Comparison of ENCODE assay signal across 8 cellular contexts in the genomic region with DNA sequence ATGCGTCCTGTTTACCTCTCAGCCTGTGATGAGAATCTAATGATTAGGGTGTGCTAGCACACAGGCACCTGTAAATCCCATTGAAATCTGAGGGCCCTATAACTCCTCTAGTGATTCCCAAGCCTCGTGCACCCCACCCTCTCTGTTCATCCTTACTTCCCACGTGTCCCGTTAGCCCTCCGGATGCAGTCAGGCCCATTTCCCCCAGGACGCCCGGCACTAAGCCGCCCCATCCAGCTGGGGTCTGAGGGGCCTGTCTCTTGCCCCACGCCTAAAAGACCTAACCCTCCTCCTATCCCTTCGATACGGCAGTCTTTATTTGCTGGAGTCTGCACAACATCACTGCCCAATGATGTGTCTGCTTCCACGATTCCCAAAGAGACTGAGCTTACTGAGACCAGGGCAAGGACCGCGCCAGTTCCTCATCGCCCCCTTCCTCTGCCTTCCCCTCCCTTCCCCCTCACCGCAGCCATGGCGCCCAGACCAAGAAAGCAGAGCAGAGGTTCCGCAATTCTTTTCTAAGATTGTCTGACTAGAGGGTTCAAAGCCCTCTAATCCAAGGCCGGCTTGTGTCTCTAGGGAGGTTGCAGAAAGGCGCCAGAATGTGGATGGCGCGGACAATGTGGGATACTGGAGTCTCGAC. TPM values are rescaled to one million over a fixed set of nuclear protein-coding genes. Genes with fewer than 3 reads are reported as not detected.
DNase-seq lines count a peak whose midpoint lies in the region; ATAC-seq and TF ChIP-seq lines count a peak whose summit lies in the region.

No MANE protein-coding gene starts in this region.

- no peaks in the 10 kb centered on the region for H3K9me3 Mint-ChIP-seq in activated naive CD4-positive, alpha-beta T cell treated with anti-CD3 and anti-CD28 coated beads, Interleukin-2, amount 10 ng/mL, durations not matched to agents 7 days and 5 days
- H3K9me3 Mint-ChIP-seq in activated T-helper 2 cell treated with anti-CD3 and anti-CD28 coated beads, Interferon-gamma antibody, Interleukin-2, Interleukin-4, amounts not matched to agents 10 μg/mL and 5 μg/mL and 100 μg/mL, durations not matched to agents 14 hours and 24 hours and 36 hours, result no peaks in the 10 kb centered on the region

- dilution Hi-C loops in IMR-90 (cut with HindIII; ENCODE audit: low sequenced_read_pairs, unreplicated experiment), result no loop called here

- H3K14ac ChIP-seq in IMR-90 (replicated peaks; ENCODE audit: low read depth, low read length), result peak overlapping the region; percentile 96

- peak overlapping the region; percentile 77 for H2AK9ac ChIP-seq in IMR-90 (replicated peaks; ENCODE audit: low read depth, low read length, poor library complexity)

- intact Hi-C loops in IMR-90 (cut with micrococcal nuclease), result loop anchor here (2.0 kb wide), 1 partner anchor 30 kb away; no protein-coding TSS in a partner anchor
- intact Hi-C loops in activated T-helper 2 cell treated with anti-CD3 and anti-CD28 coated beads, Interferon-gamma antibody, Interleukin-2, Interleukin-4, amounts not matched to agents 10 μg/mL and 5 μg/mL and 100 μg/mL, durations not matched to agents 14 hours and 24 hours and 36 hours (cut with micrococcal nuclease), result no loop called here

- H3K36me3 ChIP-seq in IMR-90 (ENCODE audit: control insufficient read depth, insufficient read depth, low read length) (no peaks in the 10 kb centered on the region), smooth muscle cell (ENCODE audit: low read depth) (no peaks in the 10 kb centered on the region)

- H2AFZ ChIP-seq in IMR-90 (replicated peaks; ENCODE audit: low read length, poor library complexity) (peak overlapping the region; percentile 95), smooth muscle cell (ENCODE audit: low read depth) (peak overlapping the region; percentile 50)

- H3K27ac ChIP-seq in IMR-90 (ENCODE audit: insufficient read depth, low read length), result peak overlapping the region; percentile 50
- peak overlapping the region; percentile 57 for H3K27ac ChIP-seq in smooth muscle cell (ENCODE audit: low read depth)

- in situ Hi-C loops in IMR-90 (cut with MboI; ENCODE audit: low sequenced_read_pairs), result no loop called here

- H3K23ac ChIP-seq in IMR-90 (ENCODE audit: low read depth, low read length), result peak overlapping the region; percentile 95

- peaks cover 11% of the 10 kb centered on the region; the same call in 1 of the 2 replicates for H3K4me1 ChIP-seq in IMR-90 (ENCODE audit: control insufficient read depth, insufficient read depth, low read length)
- peaks cover 27% of the 10 kb centered on the region for H3K4me1 ChIP-seq in smooth muscle cell (ENCODE audit: low read depth)

- H3K79me1 ChIP-seq in IMR-90 (ENCODE audit: low read depth in 1 of 2, low read length in 2 of 2), result peaks cover 19 to 49% of the 10 kb centered on the region in 2 experiments

- H2BK20ac ChIP-seq in IMR-90 (ENCODE audit: low read depth, low read length), result peak overlapping the region; percentile 41; the same call in 1 of the 2 replicates

- peaks cover 19% of the 10 kb centered on the region for H3F3A ChIP-seq in smooth muscle cell (ENCODE audit: low read depth)

- H4K91ac ChIP-seq in IMR-90 (ENCODE audit: insufficient read depth, low read depth, low read length), result peak overlapping the region; percentile 85

- H3K27ac Mint-ChIP-seq in activated naive CD4-positive, alpha-beta T cell treated with anti-CD3 and anti-CD28 coated beads, Interleukin-2, amount 10 ng/mL, durations not matched to agents 7 days and 5 days, result peak overlapping the region; percentile 93
- peak overlapping the region; percentile 95 for H3K27ac Mint-ChIP-seq in activated T-helper 2 cell treated with anti-CD3 and anti-CD28 coated beads, Interferon-gamma antibody, Interleukin-2, Interleukin-4, amounts not matched to agents 10 μg/mL and 5 μg/mL and 100 μg/mL, durations not matched to agents 14 hours and 24 hours and 36 hours

- peak overlapping the region; percentile 90 for H3K4ac ChIP-seq in IMR-90 (ENCODE audit: low read depth, low read length)

- no peak for TF ChIP-seq RAD21 in IMR-90 (IDR thresholded peaks at IDR 0.05; ENCODE audit: low read length)

- peak overlapping the region; percentile 2 for H2BK5ac ChIP-seq in IMR-90 (ENCODE audit: low read depth, low read length, poor library complexity, severe bottlenecking)

- peak overlapping the region; percentile 89 for H3K4me3 Mint-ChIP-seq in activated naive CD4-positive, alpha-beta T cell treated with anti-CD3 and anti-CD28 coated beads, Interleukin-2, amount 10 ng/mL, durations not matched to agents 7 days and 5 days
- peak overlapping the region; percentile 97 for H3K4me3 Mint-ChIP-seq in activated T-helper 2 cell treated with anti-CD3 and anti-CD28 coated beads, Interferon-gamma antibody, Interleukin-2, Interleukin-4, amounts not matched to agents 10 μg/mL and 5 μg/mL and 100 μg/mL, durations not matched to agents 14 hours and 24 hours and 36 hours (ENCODE audit: low read depth)

- peak overlapping the region; percentile 79 to 99 for H4K8ac ChIP-seq in IMR-90 (ENCODE audit: low read depth in 2 of 2, low read length in 2 of 2)

- H4K20me1 ChIP-seq in IMR-90 (ENCODE audit: insufficient read depth, low read length), result peaks cover 23% of the 10 kb centered on the region; the same call in 1 of the 2 replicates
- peaks cover 33% of the 10 kb centered on the region for H4K20me1 ChIP-seq in smooth muscle cell (ENCODE audit: low read depth)

- WGBS in IMR-90 (ENCODE audit: extremely low coverage in 2 of 2, insufficient read length in 1 of 2), 2 experiments, result 39% methylated on average over 9 of the region's 23 CpGs; no CpG with 5 or more reads in 1 of the 2 experiments
- WGBS in smooth muscle cell (ENCODE audit: low lambda C conversion rate), result 10% methylated on average over 23 of the region's 23 CpGs

- H2BK120ac ChIP-seq in IMR-90 (ENCODE audit: low read depth, low read length), result peak overlapping the region; percentile 56

- H2AK5ac ChIP-seq in IMR-90 (ENCODE audit: low read depth, low read length), result peak overlapping the region; percentile 99

- H3K9me1 ChIP-seq in IMR-90 (ENCODE audit: insufficient read depth, low read length), result peaks cover 16% of the 10 kb centered on the region

- CTCF ChIA-PET in activated naive CD4-positive, alpha-beta T cell treated with anti-CD3 and anti-CD28 coated beads, Interleukin-2, amount 10 ng/mL, durations not matched to agents 7 days and 5 days (lab: Charles Lee), result interaction anchor here (0.6 to 1.8 kb wide), 2 partner anchors 9 to 1834 kb away, joined by 3 to 4 read pairs; no protein-coding TSS in a partner anchor
- CTCF ChIA-PET in IMR-90 (lab: Yijun Ruan, JAX), result interaction anchor here (1.0 kb wide), 1 partner anchor 57 kb away, joined by 3 read pairs; no protein-coding TSS in a partner anchor

- no peaks in the 10 kb centered on the region for H3K27me3 ChIP-seq in IMR-90 (ENCODE audit: control insufficient read depth, insufficient read depth, low read length)
- no peaks in the 10 kb centered on the region for H3K27me3 ChIP-seq in smooth muscle cell (ENCODE audit: low read depth)

- H3K79me2 ChIP-seq in smooth muscle cell (ENCODE audit: low read depth), result peaks cover 44% of the 10 kb centered on the region

- TF ChIP-seq CTCF in IMR-90 (conservative IDR thresholded peaks at IDR 0.05; ENCODE audit: low read depth, low read length) (no peak), smooth muscle cell (IDR thresholded peaks at IDR 0.05; ENCODE audit: borderline replicate concordance, insufficient read depth, poor library complexity, severe bottlenecking) (no peak)

- TF ChIP-seq POLR2A in IMR-90 (IDR thresholded peaks at IDR 0.05; ENCODE audit: low read depth, low read length) (no peak), erythroblast (IDR thresholded peaks at IDR 0.05; ENCODE audit: low read length) (no peak)

- H3K4me3 ChIP-seq in IMR-90 (ENCODE audit: insufficient read depth, low read depth, low read length) (peak overlapping the region; percentile 72), iPS-11a (ENCODE audit: low read depth, low read length) (peak overlapping the region; percentile 90), smooth muscle cell (peak overlapping the region; percentile 78)

- ATAC-seq in IMR-90 (ENCODE audit: low read depth), result no peak

- peak overlapping the region; percentile 61 for H3K56ac ChIP-seq in IMR-90 (ENCODE audit: extremely low read depth, insufficient read depth, low read length)

- POLR2A ChIA-PET in IMR-90 (lab: Charles Lee; ENCODE audit: unreplicated experiment), result no interaction called here

- peaks cover 51% of the 10 kb centered on the region for H3K27me3 Mint-ChIP-seq in activated naive CD4-positive, alpha-beta T cell treated with anti-CD3 and anti-CD28 coated beads, Interleukin-2, amount 10 ng/mL, durations not matched to agents 7 days and 5 days
- H3K27me3 Mint-ChIP-seq in activated T-helper 2 cell treated with anti-CD3 and anti-CD28 coated beads, Interferon-gamma antibody, Interleukin-2, Interleukin-4, amounts not matched to agents 10 μg/mL and 5 μg/mL and 100 μg/mL, durations not matched to agents 14 hours and 24 hours and 36 hours (ENCODE audit: low read depth), result no peaks in the 10 kb centered on the region

- peak overlapping the region; percentile 59 for H3K9ac ChIP-seq in IMR-90 (ENCODE audit: low read depth, low read length)
- peak overlapping the region; percentile 9 for H3K9ac ChIP-seq in smooth muscle cell (ENCODE audit: low read depth)

- H3K4me1 Mint-ChIP-seq in activated naive CD4-positive, alpha-beta T cell treated with anti-CD3 and anti-CD28 coated beads, Interleukin-2, amount 10 ng/mL, durations not matched to agents 7 days and 5 days, result peaks cover 44% of the 10 kb centered on the region
- peaks cover 38% of the 10 kb centered on the region for H3K4me1 Mint-ChIP-seq in activated T-helper 2 cell treated with anti-CD3 and anti-CD28 coated beads, Interferon-gamma antibody, Interleukin-2, Interleukin-4, amounts not matched to agents 10 μg/mL and 5 μg/mL and 100 μg/mL, durations not matched to agents 14 hours and 24 hours and 36 hours (ENCODE audit: low read depth)

- no peak for DNase-seq in activated naive CD4-positive, alpha-beta T cell treated with anti-CD3 and anti-CD28 coated beads, Interleukin-2, amount 10 ng/mL, durations not matched to agents 7 days and 5 days
- DNase-seq in activated naive CD4-positive, alpha-beta T cell treated with Interleukin-2 at 50 U/mL for 16 hours, result no peak
- DNase-seq in IMR-90 (no peak), smooth muscle cell (lab: John Stamatoyannopoulos, UW; ENCODE audit: unreplicated experiment) (no peak), erythroblast (lab: John Stamatoyannopoulos, UW) (no peak), middle frontal gyrus (ENCODE audit: extremely low spot score, low spot score) (no peak)
- DNase-seq in activated T-helper 2 cell treated with anti-CD3 and anti-CD28 coated beads, Interferon-gamma antibody, Interleukin-2, Interleukin-4, amounts not matched to agents 10 μg/mL and 5 μg/mL and 100 μg/mL, durations not matched to agents 14 hours and 24 hours and 36 hours (ENCODE audit: low spot score), result no peak

- H4K5ac ChIP-seq in IMR-90 (ENCODE audit: low read depth, low read length), result peak overlapping the region; percentile 57

- BruUV-seq in IMR-90 (replicated peaks; lab: Mats Ljungman, UMichigan), result no TSS peak

- H3K36me3 Mint-ChIP-seq in activated naive CD4-positive, alpha-beta T cell treated with anti-CD3 and anti-CD28 coated beads, Interleukin-2, amount 10 ng/mL, durations not matched to agents 7 days and 5 days, result peaks cover 28% of the 10 kb centered on the region
- H3K36me3 Mint-ChIP-seq in activated T-helper 2 cell treated with anti-CD3 and anti-CD28 coated beads, Interferon-gamma antibody, Interleukin-2, Interleukin-4, amounts not matched to agents 10 μg/mL and 5 μg/mL and 100 μg/mL, durations not matched to agents 14 hours and 24 hours and 36 hours (ENCODE audit: low read depth), result peaks cover 39% of the 10 kb centered on the region

- H2BK15ac ChIP-seq in IMR-90 (ENCODE audit: low read depth, low read length), result peak overlapping the region; percentile 62; the same call in 2 of the 3 replicates

- peak overlapping the region; percentile 27; the same call in 1 of the 2 replicates for H3K18ac ChIP-seq in IMR-90 (ENCODE audit: low read depth, low read length)

- H3K4me2 ChIP-seq in IMR-90 (ENCODE audit: low read depth, low read length) (peak overlapping the region; percentile 77), smooth muscle cell (peak overlapping the region; percentile 96)

- H3K9me3 ChIP-seq in IMR-90 (ENCODE audit: control insufficient read depth, insufficient read depth, low read length), result no peaks in the 10 kb centered on the region
- no peaks in the 10 kb centered on the region for H3K9me3 ChIP-seq in smooth muscle cell (replicated peaks; ENCODE audit: low read depth)

RNA-seq across cellular contexts. Expression of gene FADS2, which starts 1.0 kb away (rescaled TPM):
- 31.9 and 33.3 TPM in 2 replicates for total RNA-seq in IMR-90 (2012; rRNA removed)
- 88.4 and 98.4 TPM in 2 replicates for polyA plus RNA-seq in IMR-90 (2012; rRNA removed)
- 45.4 and 87.9 TPM in 2 replicates for polyA plus RNA-seq in IMR-90 (2012; cell fraction: cytosol; rRNA removed)
- polyA plus RNA-seq in IMR-90 (2012; cell fraction: nucleus; rRNA removed; ENCODE audit: low replicate concordance), result 69.4 and 94.9 TPM in 2 replicates
- total RNA-seq in activated T-helper 2 cell treated with anti-CD3 and anti-CD28 coated beads, Interferon-gamma antibody, Interleukin-2, Interleukin-4, amounts not matched to agents 10 μg/mL and 5 μg/mL and 100 μg/mL, durations not matched to agents 14 hours and 24 hours and 36 hours, result 366 and 381 TPM in 2 replicates
- total RNA-seq in smooth muscle cell, result 279 and 332 TPM in 2 replicates
- 285 and 495 TPM in 2 replicates for polyA plus RNA-seq in smooth muscle cell

RNA-seq across cellular contexts. Expression of gene FADS1, which starts 10.2 kb away (rescaled TPM):
- total RNA-seq in IMR-90 (2012; rRNA removed), result 16.3 and 16.9 TPM in 2 replicates
- polyA plus RNA-seq in IMR-90 (2012; rRNA removed), result 17.6 and 18.4 TPM in 2 replicates
- 15.8 and 19.2 TPM in 2 replicates for polyA plus RNA-seq in IMR-90 (2012; cell fraction: cytosol; rRNA removed)
- 29.9 and 31.1 TPM in 2 replicates for polyA plus RNA-seq in IMR-90 (2012; cell fraction: nucleus; rRNA removed; ENCODE audit: low replicate concordance)
- 114 and 116 TPM in 2 replicates for total RNA-seq in activated T-helper 2 cell treated with anti-CD3 and anti-CD28 coated beads, Interferon-gamma antibody, Interleukin-2, Interleukin-4, amounts not matched to agents 10 μg/mL and 5 μg/mL and 100 μg/mL, durations not matched to agents 14 hours and 24 hours and 36 hours
- 122 and 144 TPM in 2 replicates for total RNA-seq in smooth muscle cell
- polyA plus RNA-seq in smooth muscle cell, result 176 and 266 TPM in 2 replicates

RNA-seq across cellular contexts. Expression of gene FEN1, which starts 34.3 kb away (rescaled TPM):
- total RNA-seq in IMR-90 (2012; rRNA removed) (41.9 and 43.9 TPM in 2 replicates), smooth muscle cell (12.1 and 15.6 TPM in 2 replicates)
- polyA plus RNA-seq in IMR-90 (2012; rRNA removed) (21.3 and 23.0 TPM in 2 replicates), smooth muscle cell (21.1 and 23.3 TPM in 2 replicates)
- 15.5 and 18.0 TPM in 2 replicates for polyA plus RNA-seq in IMR-90 (2012; cell fraction: cytosol; rRNA removed)
- polyA plus RNA-seq in IMR-90 (2012; cell fraction: nucleus; rRNA removed; ENCODE audit: low replicate concordance), result 6.4 and 7.0 TPM in 2 replicates
- 130 and 131 TPM in 2 replicates for total RNA-seq in activated T-helper 2 cell treated with anti-CD3 and anti-CD28 coated beads, Interferon-gamma antibody, Interleukin-2, Interleukin-4, amounts not matched to agents 10 μg/mL and 5 μg/mL and 100 μg/mL, durations not matched to agents 14 hours and 24 hours and 36 hours

RNA-seq across cellular contexts. Expression of gene TMEM258, which starts 34.7 kb away (rescaled TPM):
- total RNA-seq in IMR-90 (2012; rRNA removed), result 70.0 and 107 TPM in 2 replicates
- 280 and 290 TPM in 2 replicates for polyA plus RNA-seq in IMR-90 (2012; rRNA removed)
- polyA plus RNA-seq in IMR-90 (2012; cell fraction: cytosol; rRNA removed), result 196 and 200 TPM in 2 replicates
- 40.4 and 104 TPM in 2 replicates for polyA plus RNA-seq in IMR-90 (2012; cell fraction: nucleus; rRNA removed; ENCODE audit: low replicate concordance)
- total RNA-seq in activated T-helper 2 cell treated with anti-CD3 and anti-CD28 coated beads, Interferon-gamma antibody, Interleukin-2, Interleukin-4, amounts not matched to agents 10 μg/mL and 5 μg/mL and 100 μg/mL, durations not matched to agents 14 hours and 24 hours and 36 hours, result 187 and 192 TPM in 2 replicates
- 97.2 and 118 TPM in 2 replicates for total RNA-seq in smooth muscle cell
- 300 and 317 TPM in 2 replicates for polyA plus RNA-seq in smooth muscle cell
